Comparison of ENCODE assay signal across 10 cellular contexts in genomic region chr15:57505949-57506391, GRCh38.
A peak's percentile ranks its signal among the peaks of the same experiment; 100 is the strongest.
DNase-seq lines count a peak whose midpoint lies in the region; ATAC-seq and TF ChIP-seq lines count a peak whose summit lies in the region.
"Had no signal": no experiment of that assay in that cellular context is flagged by ENCODE, and none has a peak within 500 bp of the region (broad histone marks: within the 10 kb centered on the region; RNA-seq: fewer than 3 reads in every experiment).

No MANE protein-coding gene starts in this region.

- 33 to 47% methylated on average over 9 of the region's 9 CpGs for whole genome bisulfite sequencing in lower leg skin, 2 donors

- peak overlapping the region; percentile 62 for H3K27ac ChIP-seq in cingulate gyrus (ENCODE audit: low read depth, low read length)

- ATAC-seq in stimulated activated memory B cell treated with anti-CD40 and anti-IgM and Interleukin-4, amounts not matched to agents 10 μg/mL and 1 μg/mL and 100 μg/mL, for 72 hours = no peak

- no peak overlapping the region for H3K4me3 ChIP-seq in lower leg skin (ENCODE audit: low read depth, poor library complexity, severe bottlenecking)

- intact Hi-C loops in lower leg skin (cut with DNase I; ENCODE audit: low total_unique reads) = no loop called here

- no peak for TF ChIP-seq POLR2A in lower leg skin (IDR thresholded peaks at IDR 0.05)

- H3K9me3 Mint-ChIP-seq in type B pancreatic cell = peaks cover 8% of the 10 kb centered on the region
- no peaks in the 10 kb centered on the region for H3K9me3 Mint-ChIP-seq in stimulated activated memory B cell treated with anti-CD40 and anti-IgM and Interleukin-4, amounts not matched to agents 10 μg/mL and 1 μg/mL and 100 μg/mL, for 72 hours

- H3K27me3 Mint-ChIP-seq in type B pancreatic cell = no peaks in the 10 kb centered on the region
- no peaks in the 10 kb centered on the region for H3K27me3 Mint-ChIP-seq in stimulated activated memory B cell treated with anti-CD40 and anti-IgM and Interleukin-4, amounts not matched to agents 10 μg/mL and 1 μg/mL and 100 μg/mL, for 72 hours

- peaks cover 72% of the 10 kb centered on the region for H3K4me1 Mint-ChIP-seq in type B pancreatic cell (ENCODE audit: unreplicated experiment)
- H3K4me1 Mint-ChIP-seq in stimulated activated memory B cell treated with anti-CD40 and anti-IgM and Interleukin-4, amounts not matched to agents 10 μg/mL and 1 μg/mL and 100 μg/mL, for 72 hours = peaks cover 21% of the 10 kb centered on the region

- peak overlapping the region; percentile 70 for H3K4me3 Mint-ChIP-seq in type B pancreatic cell
- H3K4me3 Mint-ChIP-seq in stimulated activated memory B cell treated with anti-CD40 and anti-IgM and Interleukin-4, amounts not matched to agents 10 μg/mL and 1 μg/mL and 100 μg/mL, for 72 hours = no peak overlapping the region

- H3K27ac Mint-ChIP-seq in type B pancreatic cell = peak overlapping the region; percentile 95
- H3K27ac Mint-ChIP-seq in stimulated activated memory B cell treated with anti-CD40 and anti-IgM and Interleukin-4, amounts not matched to agents 10 μg/mL and 1 μg/mL and 100 μg/mL, for 72 hours = no peak overlapping the region

- H3K36me3 Mint-ChIP-seq in type B pancreatic cell = no peaks in the 10 kb centered on the region
- no peaks in the 10 kb centered on the region for H3K36me3 Mint-ChIP-seq in stimulated activated memory B cell treated with anti-CD40 and anti-IgM and Interleukin-4, amounts not matched to agents 10 μg/mL and 1 μg/mL and 100 μg/mL, for 72 hours

- DNase-seq in NCI-H146 (lab: John Stamatoyannopoulos, UW) (peak; percentile 25), NCI-H146 treated with DMSO at 0.1 percent for 48 hours (lab: John Stamatoyannopoulos, UW; ENCODE audit: unreplicated experiment) (no peak), lower leg skin (ENCODE audit: low spot score in 2 of 2) (peak; percentile 84 to 91), type B pancreatic cell (ENCODE audit: extremely low spot score, unreplicated experiment) (no peak), SKM-1 (lab: John Stamatoyannopoulos, UW; ENCODE audit: unreplicated experiment) (no peak)
- no peak for DNase-seq in stimulated activated CD4-positive, alpha-beta T cell treated with anti-CD3 and anti-CD28 coated beads, Interleukin-2, amount 100 ng/mL, for 48 hours
- DNase-seq: hippocampal formation; stimulated activated CD4-positive, alpha-beta T cell treated with anti-CD3 and anti-CD28 coated beads, Interleukin-1b, Interleukin-23, amount 100 ng/mL, for 48 hours had no signal

- TF ChIP-seq CTCF in lower leg skin (IDR thresholded peaks at IDR 0.05) (no peak), type B pancreatic cell (conservative IDR thresholded peaks at IDR 0.05) (no peak)

Comparison
In these comparisons a context has a peak if more than half of its experiments do, and no peak if none do; other contexts are left out.
1. DNase-seq: peak in NCI-H146 (single experiment) and lower leg skin (2 of 2); none in NCI-H146 treated with DMSO at 0.1 percent for 48 hours (single experiment), type B pancreatic cell (single experiment), SKM-1 (single experiment) and stimulated activated CD4-positive, alpha-beta T cell treated with anti-CD3 and anti-CD28 coated beads, Interleukin-2, amount 100 ng/mL, for 48 hours (0 of 2).